Comparison of ENCODE assay signal across 1 cellular context in the genomic region with DNA sequence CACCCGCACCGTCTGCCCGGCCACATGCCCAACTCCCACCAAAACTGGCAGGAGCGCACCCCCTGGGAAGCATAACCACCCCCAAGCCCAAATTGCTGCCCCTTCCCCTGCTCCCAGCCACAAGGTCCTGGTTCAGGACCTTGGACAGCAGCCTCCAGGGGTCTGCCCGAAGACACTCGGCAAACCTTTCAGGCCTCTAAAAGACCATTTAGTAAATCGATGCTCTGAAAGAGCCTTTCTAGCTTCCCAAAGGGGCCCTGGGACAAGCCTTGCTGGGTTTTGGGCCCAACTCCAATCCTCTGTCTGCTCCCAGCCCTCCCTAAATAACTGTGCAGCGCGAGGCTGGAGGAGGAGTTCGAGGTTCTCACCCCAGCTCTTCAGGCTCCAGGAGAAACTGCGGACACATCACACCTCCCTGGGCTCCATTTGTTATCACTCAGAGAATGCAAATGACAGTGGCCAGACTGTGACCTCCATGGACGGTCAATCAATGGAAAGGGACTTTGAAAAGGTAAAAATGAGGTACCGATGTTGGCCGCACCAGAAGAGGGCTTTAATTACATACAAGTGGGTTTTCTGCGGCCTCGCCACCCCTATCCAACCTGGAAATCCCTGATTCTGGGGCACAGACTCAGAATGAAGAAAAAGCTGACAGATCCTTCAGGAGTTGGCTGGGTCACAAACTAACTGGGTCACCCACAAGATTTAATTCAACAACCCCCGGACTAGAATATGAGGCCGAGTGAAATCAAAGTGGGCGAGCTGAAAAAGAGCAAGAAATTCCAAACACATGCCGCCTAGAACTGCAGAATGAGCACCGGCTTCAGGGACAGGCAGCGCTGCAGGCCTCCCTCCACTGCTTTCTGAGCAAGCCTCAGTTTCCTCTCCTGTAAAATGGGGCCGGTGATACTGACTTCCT.
A peak's percentile ranks its signal among the peaks of the same experiment; 100 is the strongest.
TF ChIP-seq lines count a peak whose summit lies in the region.

No MANE protein-coding gene starts in this region.

TF ChIP-seq in HepG2, 621 proteins besides CTCF, POLR2A, EP300 and RAD21 (continued from another document and continues in another):
- TF ChIP-seq, protein P1, sequence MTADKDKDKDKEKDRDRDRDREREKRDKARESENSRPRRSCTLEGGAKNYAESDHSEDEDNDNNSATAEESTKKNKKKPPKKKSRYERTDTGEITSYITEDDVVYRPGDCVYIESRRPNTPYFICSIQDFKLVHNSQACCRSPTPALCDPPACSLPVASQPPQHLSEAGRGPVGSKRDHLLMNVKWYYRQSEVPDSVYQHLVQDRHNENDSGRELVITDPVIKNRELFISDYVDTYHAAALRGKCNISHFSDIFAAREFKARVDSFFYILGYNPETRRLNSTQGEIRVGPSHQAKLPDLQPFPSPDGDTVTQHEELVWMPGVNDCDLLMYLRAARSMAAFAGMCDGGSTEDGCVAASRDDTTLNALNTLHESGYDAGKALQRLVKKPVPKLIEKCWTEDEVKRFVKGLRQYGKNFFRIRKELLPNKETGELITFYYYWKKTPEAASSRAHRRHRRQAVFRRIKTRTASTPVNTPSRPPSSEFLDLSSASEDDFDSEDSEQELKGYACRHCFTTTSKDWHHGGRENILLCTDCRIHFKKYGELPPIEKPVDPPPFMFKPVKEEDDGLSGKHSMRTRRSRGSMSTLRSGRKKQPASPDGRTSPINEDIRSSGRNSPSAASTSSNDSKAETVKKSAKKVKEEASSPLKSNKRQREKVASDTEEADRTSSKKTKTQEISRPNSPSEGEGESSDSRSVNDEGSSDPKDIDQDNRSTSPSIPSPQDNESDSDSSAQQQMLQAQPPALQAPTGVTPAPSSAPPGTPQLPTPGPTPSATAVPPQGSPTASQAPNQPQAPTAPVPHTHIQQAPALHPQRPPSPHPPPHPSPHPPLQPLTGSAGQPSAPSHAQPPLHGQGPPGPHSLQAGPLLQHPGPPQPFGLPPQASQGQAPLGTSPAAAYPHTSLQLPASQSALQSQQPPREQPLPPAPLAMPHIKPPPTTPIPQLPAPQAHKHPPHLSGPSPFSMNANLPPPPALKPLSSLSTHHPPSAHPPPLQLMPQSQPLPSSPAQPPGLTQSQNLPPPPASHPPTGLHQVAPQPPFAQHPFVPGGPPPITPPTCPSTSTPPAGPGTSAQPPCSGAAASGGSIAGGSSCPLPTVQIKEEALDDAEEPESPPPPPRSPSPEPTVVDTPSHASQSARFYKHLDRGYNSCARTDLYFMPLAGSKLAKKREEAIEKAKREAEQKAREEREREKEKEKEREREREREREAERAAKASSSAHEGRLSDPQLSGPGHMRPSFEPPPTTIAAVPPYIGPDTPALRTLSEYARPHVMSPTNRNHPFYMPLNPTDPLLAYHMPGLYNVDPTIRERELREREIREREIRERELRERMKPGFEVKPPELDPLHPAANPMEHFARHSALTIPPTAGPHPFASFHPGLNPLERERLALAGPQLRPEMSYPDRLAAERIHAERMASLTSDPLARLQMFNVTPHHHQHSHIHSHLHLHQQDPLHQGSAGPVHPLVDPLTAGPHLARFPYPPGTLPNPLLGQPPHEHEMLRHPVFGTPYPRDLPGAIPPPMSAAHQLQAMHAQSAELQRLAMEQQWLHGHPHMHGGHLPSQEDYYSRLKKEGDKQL (CRISPR knock-in tag; IDR thresholded peaks at IDR 0.05; ENCODE audit: low read depth) = no peak
- no peak for TF ChIP-seq HNRNPLL (IDR thresholded peaks at IDR 0.05; ENCODE audit: low read depth, low read length, poor library complexity, severe bottlenecking)
- TF ChIP-seq CAMTA2 (CRISPR knock-in tag; IDR thresholded peaks at IDR 0.05; ENCODE audit: borderline replicate concordance) = no peak
- TF ChIP-seq SCMH1 (CRISPR knock-in tag; IDR thresholded peaks at IDR 0.05; ENCODE audit: borderline replicate concordance) = no peak
- TF ChIP-seq, protein P2, sequence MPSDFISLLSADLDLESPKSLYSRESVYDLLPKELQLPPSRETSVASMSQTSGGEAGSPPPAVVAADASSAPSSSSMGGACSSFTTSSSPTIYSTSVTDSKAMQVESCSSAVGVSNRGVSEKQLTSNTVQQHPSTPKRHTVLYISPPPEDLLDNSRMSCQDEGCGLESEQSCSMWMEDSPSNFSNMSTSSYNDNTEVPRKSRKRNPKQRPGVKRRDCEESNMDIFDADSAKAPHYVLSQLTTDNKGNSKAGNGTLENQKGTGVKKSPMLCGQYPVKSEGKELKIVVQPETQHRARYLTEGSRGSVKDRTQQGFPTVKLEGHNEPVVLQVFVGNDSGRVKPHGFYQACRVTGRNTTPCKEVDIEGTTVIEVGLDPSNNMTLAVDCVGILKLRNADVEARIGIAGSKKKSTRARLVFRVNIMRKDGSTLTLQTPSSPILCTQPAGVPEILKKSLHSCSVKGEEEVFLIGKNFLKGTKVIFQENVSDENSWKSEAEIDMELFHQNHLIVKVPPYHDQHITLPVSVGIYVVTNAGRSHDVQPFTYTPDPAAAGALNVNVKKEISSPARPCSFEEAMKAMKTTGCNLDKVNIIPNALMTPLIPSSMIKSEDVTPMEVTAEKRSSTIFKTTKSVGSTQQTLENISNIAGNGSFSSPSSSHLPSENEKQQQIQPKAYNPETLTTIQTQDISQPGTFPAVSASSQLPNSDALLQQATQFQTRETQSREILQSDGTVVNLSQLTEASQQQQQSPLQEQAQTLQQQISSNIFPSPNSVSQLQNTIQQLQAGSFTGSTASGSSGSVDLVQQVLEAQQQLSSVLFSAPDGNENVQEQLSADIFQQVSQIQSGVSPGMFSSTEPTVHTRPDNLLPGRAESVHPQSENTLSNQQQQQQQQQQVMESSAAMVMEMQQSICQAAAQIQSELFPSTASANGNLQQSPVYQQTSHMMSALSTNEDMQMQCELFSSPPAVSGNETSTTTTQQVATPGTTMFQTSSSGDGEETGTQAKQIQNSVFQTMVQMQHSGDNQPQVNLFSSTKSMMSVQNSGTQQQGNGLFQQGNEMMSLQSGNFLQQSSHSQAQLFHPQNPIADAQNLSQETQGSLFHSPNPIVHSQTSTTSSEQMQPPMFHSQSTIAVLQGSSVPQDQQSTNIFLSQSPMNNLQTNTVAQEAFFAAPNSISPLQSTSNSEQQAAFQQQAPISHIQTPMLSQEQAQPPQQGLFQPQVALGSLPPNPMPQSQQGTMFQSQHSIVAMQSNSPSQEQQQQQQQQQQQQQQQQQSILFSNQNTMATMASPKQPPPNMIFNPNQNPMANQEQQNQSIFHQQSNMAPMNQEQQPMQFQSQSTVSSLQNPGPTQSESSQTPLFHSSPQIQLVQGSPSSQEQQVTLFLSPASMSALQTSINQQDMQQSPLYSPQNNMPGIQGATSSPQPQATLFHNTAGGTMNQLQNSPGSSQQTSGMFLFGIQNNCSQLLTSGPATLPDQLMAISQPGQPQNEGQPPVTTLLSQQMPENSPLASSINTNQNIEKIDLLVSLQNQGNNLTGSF (CRISPR knock-in tag; IDR thresholded peaks at IDR 0.05) = peak; percentile 75; the same call in 1 of the 2 replicates
- no peak for TF ChIP-seq ELF1 (CRISPR knock-in tag; IDR thresholded peaks at IDR 0.05)
- peak; percentile 97 for TF ChIP-seq ZSCAN9 (CRISPR knock-in tag; IDR thresholded peaks at IDR 0.05; ENCODE audit: borderline replicate concordance)
- no peak for TF ChIP-seq TEAD3 (CRISPR knock-in tag; optimal IDR thresholded peaks at IDR 0.05; ENCODE audit: borderline replicate concordance)
- TF ChIP-seq, protein P3, sequence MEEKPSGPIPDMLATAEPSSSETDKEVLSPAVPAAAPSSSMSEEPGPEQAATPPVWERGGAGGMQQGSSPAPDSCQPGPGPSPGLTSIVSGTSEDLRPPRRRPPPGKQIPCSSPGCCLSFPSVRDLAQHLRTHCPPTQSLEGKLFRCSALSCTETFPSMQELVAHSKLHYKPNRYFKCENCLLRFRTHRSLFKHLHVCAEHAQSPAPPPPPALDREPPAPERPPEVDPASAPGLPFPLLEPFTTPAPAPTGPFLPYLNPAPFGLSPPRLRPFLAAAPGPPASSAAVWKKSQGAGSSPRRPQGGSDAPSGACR (CRISPR knock-in tag; IDR thresholded peaks at IDR 0.05) = no peak
- TF ChIP-seq ESRRA (CRISPR knock-in tag; IDR thresholded peaks at IDR 0.05; ENCODE audit: low read depth) = no peak
- TF ChIP-seq ATRX (CRISPR knock-in tag; IDR thresholded peaks at IDR 0.05; ENCODE audit: borderline replicate concordance) = no peak
- TF ChIP-seq FOSL2 (CRISPR knock-in tag; IDR thresholded peaks at IDR 0.05) = peak; percentile 43; the same call in 1 of the 2 replicates
- TF ChIP-seq ZNF747 (CRISPR knock-in tag; IDR thresholded peaks at IDR 0.05; ENCODE audit: borderline replicate concordance) = no peak
- TF ChIP-seq SP140L (CRISPR knock-in tag; IDR thresholded peaks at IDR 0.05; ENCODE audit: borderline replicate concordance) = no peak
- TF ChIP-seq ZNF619 (CRISPR knock-in tag; IDR thresholded peaks at IDR 0.05) = no peak
- TF ChIP-seq ZNF761 (CRISPR knock-in tag; conservative IDR thresholded peaks at IDR 0.05) = no peak
- TF ChIP-seq ZBTB7A (CRISPR knock-in tag; IDR thresholded peaks at IDR 0.05) = no peak
- no peak for TF ChIP-seq ZNF572 (CRISPR knock-in tag; IDR thresholded peaks at IDR 0.05)
- TF ChIP-seq SIX4 (CRISPR knock-in tag; IDR thresholded peaks at IDR 0.05) = 0 out of 2 replicates have a peak, but pooled peaks have one; percentile 43
- no peak for TF ChIP-seq RBM22 (optimal IDR thresholded peaks at IDR 0.05; ENCODE audit: low read length)
- TF ChIP-seq RFX5 (IDR thresholded peaks at IDR 0.05; ENCODE audit: low read depth, low read length) = no peak
- peak; percentile 80 for TF ChIP-seq SALL1 (CRISPR knock-in tag; IDR thresholded peaks at IDR 0.05)
- 0 out of 2 replicates have a peak, but pooled peaks have one; percentile 69 for TF ChIP-seq ZNF468 (CRISPR knock-in tag; IDR thresholded peaks at IDR 0.05)
- TF ChIP-seq TBP (CRISPR knock-in tag; IDR thresholded peaks at IDR 0.05) = no peak
- TF ChIP-seq, protein P4, sequence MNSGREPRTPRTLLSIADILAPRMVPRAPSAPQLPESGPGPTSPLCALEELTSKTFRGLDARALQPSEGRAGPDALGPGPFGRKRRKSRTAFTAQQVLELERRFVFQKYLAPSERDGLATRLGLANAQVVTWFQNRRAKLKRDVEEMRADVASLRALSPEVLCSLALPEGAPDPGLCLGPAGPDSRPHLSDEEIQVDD (CRISPR knock-in tag; IDR thresholded peaks at IDR 0.05; ENCODE audit: borderline replicate concordance) = no peak
- TF ChIP-seq KLF11 (CRISPR knock-in tag; IDR thresholded peaks at IDR 0.05) = peak; percentile 59; the same call in 1 of the 2 replicates
- no peak for TF ChIP-seq ZNF432 (CRISPR knock-in tag; IDR thresholded peaks at IDR 0.05; ENCODE audit: borderline replicate concordance)
- TF ChIP-seq, protein P5, sequence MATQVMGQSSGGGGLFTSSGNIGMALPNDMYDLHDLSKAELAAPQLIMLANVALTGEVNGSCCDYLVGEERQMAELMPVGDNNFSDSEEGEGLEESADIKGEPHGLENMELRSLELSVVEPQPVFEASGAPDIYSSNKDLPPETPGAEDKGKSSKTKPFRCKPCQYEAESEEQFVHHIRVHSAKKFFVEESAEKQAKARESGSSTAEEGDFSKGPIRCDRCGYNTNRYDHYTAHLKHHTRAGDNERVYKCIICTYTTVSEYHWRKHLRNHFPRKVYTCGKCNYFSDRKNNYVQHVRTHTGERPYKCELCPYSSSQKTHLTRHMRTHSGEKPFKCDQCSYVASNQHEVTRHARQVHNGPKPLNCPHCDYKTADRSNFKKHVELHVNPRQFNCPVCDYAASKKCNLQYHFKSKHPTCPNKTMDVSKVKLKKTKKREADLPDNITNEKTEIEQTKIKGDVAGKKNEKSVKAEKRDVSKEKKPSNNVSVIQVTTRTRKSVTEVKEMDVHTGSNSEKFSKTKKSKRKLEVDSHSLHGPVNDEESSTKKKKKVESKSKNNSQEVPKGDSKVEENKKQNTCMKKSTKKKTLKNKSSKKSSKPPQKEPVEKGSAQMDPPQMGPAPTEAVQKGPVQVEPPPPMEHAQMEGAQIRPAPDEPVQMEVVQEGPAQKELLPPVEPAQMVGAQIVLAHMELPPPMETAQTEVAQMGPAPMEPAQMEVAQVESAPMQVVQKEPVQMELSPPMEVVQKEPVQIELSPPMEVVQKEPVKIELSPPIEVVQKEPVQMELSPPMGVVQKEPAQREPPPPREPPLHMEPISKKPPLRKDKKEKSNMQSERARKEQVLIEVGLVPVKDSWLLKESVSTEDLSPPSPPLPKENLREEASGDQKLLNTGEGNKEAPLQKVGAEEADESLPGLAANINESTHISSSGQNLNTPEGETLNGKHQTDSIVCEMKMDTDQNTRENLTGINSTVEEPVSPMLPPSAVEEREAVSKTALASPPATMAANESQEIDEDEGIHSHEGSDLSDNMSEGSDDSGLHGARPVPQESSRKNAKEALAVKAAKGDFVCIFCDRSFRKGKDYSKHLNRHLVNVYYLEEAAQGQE (IDR thresholded peaks at IDR 0.05; ENCODE audit: borderline replicate concordance in 1 of 2, low read depth in 1 of 2, low read length in 2 of 2) = peak; percentile 82 to 98
- TF ChIP-seq PHB2 (IDR thresholded peaks at IDR 0.05; ENCODE audit: partially characterized antibody) = no peak
- no peak for TF ChIP-seq ZNF24 (IDR thresholded peaks at IDR 0.05)
- TF ChIP-seq, protein P6, sequence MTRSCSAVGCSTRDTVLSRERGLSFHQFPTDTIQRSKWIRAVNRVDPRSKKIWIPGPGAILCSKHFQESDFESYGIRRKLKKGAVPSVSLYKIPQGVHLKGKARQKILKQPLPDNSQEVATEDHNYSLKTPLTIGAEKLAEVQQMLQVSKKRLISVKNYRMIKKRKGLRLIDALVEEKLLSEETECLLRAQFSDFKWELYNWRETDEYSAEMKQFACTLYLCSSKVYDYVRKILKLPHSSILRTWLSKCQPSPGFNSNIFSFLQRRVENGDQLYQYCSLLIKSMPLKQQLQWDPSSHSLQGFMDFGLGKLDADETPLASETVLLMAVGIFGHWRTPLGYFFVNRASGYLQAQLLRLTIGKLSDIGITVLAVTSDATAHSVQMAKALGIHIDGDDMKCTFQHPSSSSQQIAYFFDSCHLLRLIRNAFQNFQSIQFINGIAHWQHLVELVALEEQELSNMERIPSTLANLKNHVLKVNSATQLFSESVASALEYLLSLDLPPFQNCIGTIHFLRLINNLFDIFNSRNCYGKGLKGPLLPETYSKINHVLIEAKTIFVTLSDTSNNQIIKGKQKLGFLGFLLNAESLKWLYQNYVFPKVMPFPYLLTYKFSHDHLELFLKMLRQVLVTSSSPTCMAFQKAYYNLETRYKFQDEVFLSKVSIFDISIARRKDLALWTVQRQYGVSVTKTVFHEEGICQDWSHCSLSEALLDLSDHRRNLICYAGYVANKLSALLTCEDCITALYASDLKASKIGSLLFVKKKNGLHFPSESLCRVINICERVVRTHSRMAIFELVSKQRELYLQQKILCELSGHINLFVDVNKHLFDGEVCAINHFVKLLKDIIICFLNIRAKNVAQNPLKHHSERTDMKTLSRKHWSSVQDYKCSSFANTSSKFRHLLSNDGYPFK (CRISPR knock-in tag; IDR thresholded peaks at IDR 0.05; ENCODE audit: borderline replicate concordance) = no peak
